In the genomic region with DNA sequence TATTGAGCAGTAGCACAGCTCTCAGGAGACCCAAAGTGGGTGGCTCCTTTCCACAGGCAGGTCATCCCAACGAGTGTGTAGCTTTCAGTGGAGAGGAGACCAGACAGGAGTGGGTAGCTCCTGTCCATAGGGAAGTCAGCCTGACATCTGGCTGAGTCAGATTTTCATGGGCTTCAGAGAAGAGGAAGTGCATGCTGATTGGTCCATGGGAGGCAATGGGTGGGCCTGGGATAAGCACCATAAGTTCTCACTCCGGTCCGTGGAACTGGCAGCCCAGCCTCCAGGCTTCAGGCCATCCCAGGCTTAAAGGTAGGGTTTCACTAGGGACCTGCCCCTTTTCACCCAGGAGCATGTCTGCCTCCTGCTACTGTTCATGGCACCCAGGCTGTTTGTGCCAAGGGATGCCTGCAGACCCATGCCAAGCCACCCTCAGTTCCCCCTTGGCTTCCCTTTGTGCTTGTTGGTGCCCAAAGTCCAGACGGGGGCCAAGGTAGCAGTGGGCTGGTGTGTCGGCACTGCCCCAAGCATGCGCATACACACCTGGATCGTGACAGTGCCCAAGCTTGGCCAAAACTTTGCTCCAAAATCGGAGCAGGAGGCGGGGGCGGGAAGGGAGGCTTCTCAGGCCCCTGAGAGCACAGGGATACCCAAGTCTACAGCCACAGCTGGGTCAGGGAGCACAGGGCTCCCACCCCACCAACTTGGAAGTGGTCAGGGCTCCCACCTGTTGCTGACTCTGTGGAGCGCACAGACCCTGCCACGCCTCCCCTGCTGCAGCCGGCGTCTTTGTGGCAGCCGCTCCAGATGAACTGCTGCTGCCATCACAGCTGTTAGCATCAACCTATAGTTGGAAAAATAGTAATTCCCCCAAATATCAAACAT, we compare ENCODE assay signal across 14 cellular contexts. TPM values are rescaled to one million over a fixed set of nuclear protein-coding genes. Genes with fewer than 3 reads are reported as not detected.
DNase-seq lines count a peak whose midpoint lies in the region; ATAC-seq, FAIRE-seq and TF ChIP-seq lines count a peak whose summit lies in the region.
"Had no signal": no experiment of that assay in that cellular context is flagged by ENCODE, and none has a peak within 500 bp of the region (broad histone marks: within the 10 kb centered on the region; RNA-seq: fewer than 3 reads in every experiment).

No MANE protein-coding gene starts in this region.

- TF ChIP-seq EP300 in GM12878 (IDR thresholded peaks at IDR 0.05; ENCODE audit: borderline replicate concordance in 1 of 2, control insufficient read depth in 1 of 2, low read depth in 2 of 2, low read length in 2 of 2) (no peak), stomach (IDR thresholded peaks at IDR 0.05) (no peak)

- H3K4me1 ChIP-seq in DND-41 (ENCODE audit: insufficient read depth, low read length) (no peaks in the 10 kb centered on the region), HEK293 (ENCODE audit: control insufficient read depth, insufficient read depth, low read length) (no peaks in the 10 kb centered on the region), GM12878 (ENCODE audit: control insufficient read depth, insufficient read depth, low read length) (no peaks in the 10 kb centered on the region), lung (ENCODE audit: control insufficient read depth in 2 of 2, insufficient read depth in 2 of 2, low read length in 2 of 2) (peaks cover 6 to 11% of the 10 kb centered on the region in 2 donors), GM23248 (ENCODE audit: insufficient read depth) (peaks cover 28% of the 10 kb centered on the region), stomach (peaks cover 0 to 43% (median 9%) of the 10 kb centered on the region in 4 donors)

- no peaks in the 10 kb centered on the region for H3K9me2 ChIP-seq in GM23248 (ENCODE audit: insufficient read depth)

- H3K79me2 ChIP-seq in DND-41 (ENCODE audit: insufficient read depth, low read length) (peaks cover 100% of the 10 kb centered on the region), GM12878 (ENCODE audit: control insufficient read depth, insufficient read depth, low read length) (peaks cover 47% of the 10 kb centered on the region), GM23248 (ENCODE audit: insufficient read depth) (peaks cover 100% of the 10 kb centered on the region)

- H3K27me3 ChIP-seq in DND-41 (ENCODE audit: insufficient read depth, low read length, poor library complexity) = no peaks in the 10 kb centered on the region
- H3K27me3 ChIP-seq in GM12878 (replicated peaks in 1 of 2; ENCODE audit: control insufficient read depth in 2 of 2, insufficient read depth in 2 of 2, low read length in 1 of 2) = no peaks in the 10 kb centered on the region
- no peaks in the 10 kb centered on the region for H3K27me3 ChIP-seq in lung (ENCODE audit: control insufficient read depth, insufficient read depth)
- H3K27me3 ChIP-seq in GM23248 (replicated peaks; ENCODE audit: insufficient read depth) = no peaks in the 10 kb centered on the region
- H3K27me3 ChIP-seq in stomach = no peaks in the 10 kb centered on the region
- H3K27me3 ChIP-seq: SJSA1 had no signal

- in situ Hi-C loops in GM12878 (cut with MboI) = no loop called here
- in situ Hi-C loops in GM23248 (cut with MboI) = no loop called here

- ATAC-seq in DND-41 (ENCODE audit: insufficient read depth, low read depth) = peak; percentile 54
- peak; percentile 40 for ATAC-seq in GM12878
- peak; percentile 34 for ATAC-seq in lung (ENCODE audit: insufficient read depth, low FRiP score)
- ATAC-seq in HG03045 (IDR thresholded peaks at IDR 0.05; ENCODE audit: unreplicated experiment) = no peak
- no peak for ATAC-seq in HG02870 (IDR thresholded peaks at IDR 0.05; ENCODE audit: unreplicated experiment)

- CTCF ChIA-PET in HEK293 (lab: Yijun Ruan, JAX) (no interaction called here), GM12878 (lab: Yijun Ruan, JAX) (interaction anchor here (1.5 kb wide), 1 partner anchor 180 kb away, joined by 3 read pairs; no protein-coding TSS in a partner anchor)

- peak; percentile 61 for TF ChIP-seq POLR2A in GM12878 (IDR thresholded peaks at IDR 0.05; ENCODE audit: low read depth, low read length)
- no peak for TF ChIP-seq POLR2A in stomach (IDR thresholded peaks at IDR 0.05)

- DNase-seq in DND-41 = no peak
- DNase-seq in GM12878 (ENCODE audit: low read depth, low spot score) = no peak
- DNase-seq in lung (ENCODE audit: low spot score) = no peak
- DNase-seq in GM23248 = no peak
- DNase-seq in stomach = no peak
- DNase-seq: activated CD4-positive, alpha-beta T cell treated with anti-CD3 and anti-CD28 coated beads for 4 hours; activated naive CD4-positive, alpha-beta T cell; NCI-H1092; NCI-H446 treated with DMSO at 0.1 percent for 48 hours had no signal

- no peak overlapping the region for H3K9ac ChIP-seq in DND-41 (ENCODE audit: low read depth, low read length)
- no peak overlapping the region for H3K9ac ChIP-seq in GM12878 (ENCODE audit: control insufficient read depth, insufficient read depth, low read length)
- H3K9ac ChIP-seq in GM23248 = no peak overlapping the region

- H3F3A ChIP-seq in GM23248 (ENCODE audit: insufficient read depth) = peaks cover 30% of the 10 kb centered on the region

- TF ChIP-seq RAD21 in GM12878 (IDR thresholded peaks at IDR 0.05; ENCODE audit: insufficient read depth, low read depth, low read length) = no peak

- POLR2A ChIA-PET in HEK293 (lab: Yijun Ruan, JAX) = no interaction called here
- POLR2A ChIA-PET in GM12878 (lab: Charles Lee) = no interaction called here

- SMC1A ChIA-PET in GM12878 (lab: Charles Lee; ENCODE audit: uncharacterized antibody, unreplicated experiment) = interaction anchor here (1.0 to 12.5 kb wide), 3 partner anchors 8 to 21 kb away, joined by 4 to 84 read pairs (median 5); no protein-coding TSS in a partner anchor

- RAD21 ChIA-PET in GM12878 (lab: Charles Lee; ENCODE audit: unreplicated experiment) = no interaction called here

- no peak overlapping the region for H3K4me2 ChIP-seq in DND-41 (ENCODE audit: insufficient read depth, low read length)
- H3K4me2 ChIP-seq in GM12878 (ENCODE audit: control insufficient read depth, insufficient read depth) = no peak overlapping the region
- H3K4me2 ChIP-seq in GM23248 (ENCODE audit: unreplicated experiment) = no peak overlapping the region

- H3K27ac ChIP-seq in DND-41 (ENCODE audit: low read length) = no peak overlapping the region
- H3K27ac ChIP-seq in HEK293 (ENCODE audit: extremely low read depth, low read depth, low read length) = no peak overlapping the region
- H3K27ac ChIP-seq in GM12878 (ENCODE audit: control insufficient read depth, insufficient read depth) = no peak overlapping the region
- no peak overlapping the region for H3K27ac ChIP-seq in lung (ENCODE audit: low read depth in 1 of 2, low read length in 1 of 2)
- no peak overlapping the region for H3K27ac ChIP-seq in GM23248
- H3K27ac ChIP-seq in stomach = no peak overlapping the region
- H3K27ac ChIP-seq: SJSA1 had no signal

- WGBS in GM12878 (ENCODE audit: insufficient coverage, insufficient replicate concordance, low lambda C conversion rate, missing lambda C conversion rate) = 97% methylated on average over 15 of the region's 15 CpGs
- 93 to 96% methylated on average over 15 of the region's 15 CpGs for WGBS in lung, 2 donors
- 85 to 88% methylated on average over 13 to 15 of the region's 15 CpGs for WGBS in GM23248 (ENCODE audit: low coverage in 1 of 2, low lambda C conversion rate in 2 of 2, missing lambda C conversion rate in 2 of 2), 2 experiments
- WGBS in stomach, 5 donors = 86 to 96% (median 93%) methylated on average over 13 to 15 of the region's 15 CpGs

- H2AFZ ChIP-seq in DND-41 (ENCODE audit: low read depth, low read length) = no peak overlapping the region
- H2AFZ ChIP-seq in GM12878 (ENCODE audit: control insufficient read depth, low read depth, low read length) = no peak overlapping the region
- H2AFZ ChIP-seq in GM23248 = no peak overlapping the region

- H3K36me3 ChIP-seq in DND-41 (ENCODE audit: insufficient read depth, low read length) (peaks cover 97% of the 10 kb centered on the region), HEK293 (ENCODE audit: control insufficient read depth in 2 of 2, insufficient read depth in 1 of 2, low read length in 2 of 2) (peaks cover 44 to 81% of the 10 kb centered on the region in 2 experiments), GM12878 (ENCODE audit: control insufficient read depth in 2 of 2, insufficient read depth in 2 of 2, low read length in 1 of 2) (peaks cover 20 to 37% of the 10 kb centered on the region in 2 experiments), lung (ENCODE audit: control insufficient read depth in 2 of 2, insufficient read depth in 2 of 2, low read length in 2 of 2) (peaks cover 9 to 25% of the 10 kb centered on the region in 2 donors), GM23248 (ENCODE audit: low read depth) (peaks cover 68% of the 10 kb centered on the region), stomach (peaks cover 6 to 76% (median 64%) of the 10 kb centered on the region in 4 donors)

- H4K20me1 ChIP-seq in DND-41 (ENCODE audit: insufficient read depth, low read length) (peaks cover 74% of the 10 kb centered on the region), GM12878 (ENCODE audit: control insufficient read depth, insufficient read depth) (peaks cover 3% of the 10 kb centered on the region; the same call in 1 of the 2 replicates), GM23248 (ENCODE audit: insufficient read depth) (peaks cover 31% of the 10 kb centered on the region)

- no peak for FAIRE-seq in GM12878 (lab: Jason Lieb, UNC)
- FAIRE-seq: islet of Langerhans had no signal

- intact Hi-C loops in GM12878 (cut with micrococcal nuclease; ENCODE audit: unreplicated experiment) (no loop called here), stomach (cut with DNase I; ENCODE audit: low total_unique reads) (no loop called here)

- TF ChIP-seq CTCF in DND-41 (IDR thresholded peaks at IDR 0.05; ENCODE audit: borderline replicate concordance, extremely low read depth, low read length, poor library complexity, severe bottlenecking) (no peak), HEK293 (tag by site-specific recombination; IDR thresholded peaks at IDR 0.05) (no peak), GM12878 (IDR thresholded peaks at IDR 0.05 in 2 of 3, conservative IDR thresholded peaks at IDR 0.05 in 1 of 3; ENCODE audit: control insufficient read depth in 2 of 3, extremely low read depth in 1 of 3, insufficient read depth in 1 of 3, low read depth in 3 of 3, low read length in 3 of 3) (no peak), lung (IDR thresholded peaks at IDR 0.05; ENCODE audit: control extremely low read depth, extremely low read depth) (no peak), stomach (IDR thresholded peaks at IDR 0.05) (no peak)

- H3K9me3 ChIP-seq in DND-41 (ENCODE audit: insufficient read depth, low read length, severe bottlenecking) = no peaks in the 10 kb centered on the region
- H3K9me3 ChIP-seq in HEK293 (ENCODE audit: control insufficient read depth, insufficient read depth, low read depth, low read length) = no peaks in the 10 kb centered on the region
- H3K9me3 ChIP-seq in GM12878 (replicated peaks; ENCODE audit: control insufficient read depth, insufficient read depth, low read length) = no peaks in the 10 kb centered on the region
- H3K9me3 ChIP-seq in lung (ENCODE audit: control insufficient read depth in 2 of 2, insufficient read depth in 1 of 2, low read length in 1 of 2) = no peaks in the 10 kb centered on the region
- H3K9me3 ChIP-seq in GM23248 (ENCODE audit: low read depth) = no peaks in the 10 kb centered on the region
- no peaks in the 10 kb centered on the region for H3K9me3 ChIP-seq in stomach
- H3K9me3 ChIP-seq: SJSA1 had no signal

- no TSS peak for BruUV-seq in GM12878 (replicated peaks; lab: Mats Ljungman, UMichigan)

- H3K4me3 ChIP-seq in DND-41 (ENCODE audit: low read depth in 1 of 2, low read length in 2 of 2) (no peak overlapping the region), HEK293 (ENCODE audit: low read depth, low read length) (no peak overlapping the region), GM12878 (no peak overlapping the region), lung (no peak overlapping the region), GM23248 (no peak overlapping the region), stomach (no peak overlapping the region)
- H3K4me3 ChIP-seq: SJSA1 had no signal

RNA-seq across cellular contexts. Expression of a gene that starts 26.4 kb away (rescaled TPM):
- 215 and 216 TPM in 2 replicates for total RNA-seq in GM12878 (2013; cell fraction: nucleolus; rRNA removed)
- 64.3 and 83.1 TPM in 2 replicates for total RNA-seq in GM12878 (2014; rRNA removed)
- total RNA-seq in GM12878 (2014; rRNA removed; fragmentation: Illumina TruSeq; extraction: Trizol) = 107 and 110 TPM in 2 replicates
- total RNA-seq in GM12878 (2021) = 68.7 and 69.1 TPM in 2 replicates
- polyA plus RNA-seq in GM12878 (2011; ENCODE audit: low read depth) = 32.3 TPM
- 49.6 and 73.2 TPM in 2 replicates for polyA plus RNA-seq in GM12878 (2011; rRNA removed)
- polyA plus RNA-seq in GM12878 (2011; cell fraction: cytosol; rRNA removed) = 17.2 and 23.2 TPM in 2 replicates
- 35.8 and 40.2 TPM in 2 replicates for polyA plus RNA-seq in GM12878 (2011; cell fraction: nucleus; rRNA removed)
- polyA plus RNA-seq in GM12878 (2012) = 36.5 and 61.7 TPM in 2 replicates
- 107 and 154 TPM in 2 replicates for polyA plus RNA-seq in GM12878 (2014; fragmentation: Illumina TruSeq; extraction: Trizol)
- 10 to 100 TPM; 39.4 to 56.3 TPM for polyA plus RNA-seq in GM12878 (2014; fragmentation: Nextera tagmentation; extraction: Ambion mirVana)
- 41.1 and 45.8 TPM in 2 replicates for polyA plus RNA-seq in GM12878 (2014; rRNA removed)
- 100 to 1,000 TPM; 109 to 111 TPM for polyA plus RNA-seq in GM12878 (2016; fragmentation: Nextera tagmentation; extraction: Ambion mirVana)
- polyA minus RNA-seq in GM12878 (2011; rRNA and poly(A)+ RNA removed) = 34.0 and 60.9 TPM in 2 replicates
- polyA minus RNA-seq in GM12878 (2011; cell fraction: cytosol; rRNA and poly(A)+ RNA removed) = 26.2 and 36.3 TPM in 2 replicates
- 34.6 and 45.9 TPM in 2 replicates for polyA minus RNA-seq in GM12878 (2011; cell fraction: nucleus; rRNA and poly(A)+ RNA removed)
- 100 to 1,000 TPM in 1 of 2 donors, 10 to 100 TPM in 1; 63.7 to 168 TPM for total RNA-seq in lung
- 10 to 100 TPM; 22.6 to 47.2 TPM for polyA plus RNA-seq in lung
- 99.3 and 118 TPM in 2 replicates for total RNA-seq in GM23248 (2014; rRNA removed; shearing (Covaris generic))
- 92.7 and 97.3 TPM in 2 replicates for polyA plus RNA-seq in GM23248 (2016; fragmentation: Nextera tagmentation; extraction: Ambion mirVana)
- total RNA-seq in stomach = 100 to 1,000 TPM in 1 of 5 donors, 10 to 100 TPM in 3, 1 to 10 TPM in 1; 4.9 to 150 (median 65.2) TPM
- 10 to 100 TPM; 17.9 to 25.8 (median 21.3) TPM for polyA plus RNA-seq in stomach

RNA-seq across cellular contexts. Expression of a gene that starts 59.3 kb away (rescaled TPM):
- 3.4 and 3.8 TPM in 2 replicates for total RNA-seq in GM12878 (2013; cell fraction: nucleolus; rRNA removed)
- total RNA-seq in GM12878 (2014; rRNA removed) (2.9 and 4.0 TPM in 2 replicates), GM12878 (2014; rRNA removed; fragmentation: Illumina TruSeq; extraction: Trizol) (3.4 and 3.7 TPM in 2 replicates), GM12878 (2021) (2.1 and 2.2 TPM in 2 replicates), lung (10 to 100 TPM; 41.9 to 89.8 TPM), stomach (10 to 100 TPM in 4 of 5 donors, 1 to 10 TPM in 1; 4.6 to 60.6 (median 29.2) TPM)
- 0.76 TPM for polyA plus RNA-seq in GM12878 (2011; ENCODE audit: low read depth)
- polyA plus RNA-seq in GM12878 (2011; rRNA removed) (3.1 and 5.0 TPM in 2 replicates), GM12878 (2014; fragmentation: Illumina TruSeq; extraction: Trizol) (3.2 and 4.0 TPM in 2 replicates), GM12878 (2014; fragmentation: Nextera tagmentation; extraction: Ambion mirVana) (under 1 TPM; 0.48 to 0.64 TPM), GM12878 (2014; rRNA removed) (1.4 and 2.0 TPM in 2 replicates), GM12878 (2016; fragmentation: Nextera tagmentation; extraction: Ambion mirVana) (1 to 10 TPM in 1 of 2 experiments, under 1 TPM in 1; 0.66 to 1.5 TPM), lung (10 to 100 TPM; 23.4 to 44.5 TPM), GM23248 (2016; fragmentation: Nextera tagmentation; extraction: Ambion mirVana) (9.9 and 10.5 TPM in 2 replicates), stomach (10 to 100 TPM in 2 of 3 donors, 1 to 10 TPM in 1; 8.5 to 28.3 (median 18.3) TPM)
- 1.2 and 1.4 TPM in 2 replicates for polyA plus RNA-seq in GM12878 (2011; cell fraction: cytosol; rRNA removed)
- 2.1 and 2.5 TPM in 2 replicates for polyA plus RNA-seq in GM12878 (2011; cell fraction: nucleus; rRNA removed)
- 1.7 and 1.9 TPM in 2 replicates for polyA plus RNA-seq in GM12878 (2012)
- polyA minus RNA-seq in GM12878 (2011; rRNA and poly(A)+ RNA removed) = 1.0 and 1.8 TPM in 2 replicates
- 0.40 and 1.0 TPM in 2 replicates for polyA minus RNA-seq in GM12878 (2011; cell fraction: cytosol; rRNA and poly(A)+ RNA removed)
- 1.1 and 1.3 TPM in 2 replicates for polyA minus RNA-seq in GM12878 (2011; cell fraction: nucleus; rRNA and poly(A)+ RNA removed)
- 8.0 and 13.9 TPM in 2 replicates for total RNA-seq in GM23248 (2014; rRNA removed; shearing (Covaris generic))

Comparison
In these comparisons a context has a peak if more than half of its experiments do, and no peak if none do; other contexts are left out.
1. ATAC-seq: peak in DND-41 (single experiment), GM12878 (single experiment) and lung (single experiment); none in HG03045 (single experiment) and HG02870 (single experiment).